ENCODE assay signal across 8 cellular contexts in the genomic region with DNA sequence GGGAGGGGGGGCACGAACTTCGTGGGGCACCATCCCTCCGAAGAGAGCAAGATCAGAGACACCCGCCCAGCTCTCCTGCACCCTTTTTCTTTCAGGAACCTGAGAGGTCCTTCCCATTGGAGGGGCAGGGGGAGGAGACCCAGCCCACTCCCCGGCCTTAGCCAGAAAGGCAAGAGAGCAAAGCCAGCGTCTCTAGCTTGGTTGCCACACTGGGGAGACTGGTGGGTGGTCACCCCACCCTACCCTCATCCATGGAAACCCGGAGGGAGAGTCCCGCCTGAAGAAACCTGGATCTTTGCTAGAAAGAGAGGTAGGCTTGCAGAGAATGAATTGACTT. TPM values are rescaled to one million over a fixed set of nuclear protein-coding genes. Genes with fewer than 3 reads are reported as not detected.
DNase-seq lines count a peak whose midpoint lies in the region; ATAC-seq lines count a peak whose summit lies in the region.

No MANE protein-coding gene starts in this region.

- no peaks in the 10 kb centered on the region for H3K9me3 Mint-ChIP-seq in activated CD4-positive, alpha-beta T cell treated with anti-CD3 and anti-CD28 coated beads, Interleukin-2, amount 10 ng/mL, durations not matched to agents 24 days and 14 days
- no peaks in the 10 kb centered on the region for H3K9me3 Mint-ChIP-seq in activated naive CD8-positive, alpha-beta T cell (ENCODE audit: low read depth)
- no peaks in the 10 kb centered on the region for H3K9me3 Mint-ChIP-seq in stimulated activated naive CD8-positive, alpha-beta T cell treated with anti-CD3 and anti-CD28 coated beads, Interleukin-15, amount 100 ng/mL, for 72 hours

- H3K27ac ChIP-seq in iPS-18a (ENCODE audit: low read length), result no peak overlapping the region

- no peaks in the 10 kb centered on the region for H3K36me3 ChIP-seq in iPS-18a (ENCODE audit: control insufficient read depth, low read depth, low read length)

- no peaks in the 10 kb centered on the region for H3K27me3 Mint-ChIP-seq in activated CD4-positive, alpha-beta T cell treated with anti-CD3 and anti-CD28 coated beads, Interleukin-2, amount 10 ng/mL, durations not matched to agents 24 days and 14 days
- H3K27me3 Mint-ChIP-seq in activated naive CD8-positive, alpha-beta T cell, result no peaks in the 10 kb centered on the region
- H3K27me3 Mint-ChIP-seq in stimulated activated naive CD8-positive, alpha-beta T cell treated with anti-CD3 and anti-CD28 coated beads, Interleukin-15, amount 100 ng/mL, for 72 hours, result no peaks in the 10 kb centered on the region

- peaks cover 14% of the 10 kb centered on the region for H3K36me3 Mint-ChIP-seq in activated CD4-positive, alpha-beta T cell treated with anti-CD3 and anti-CD28 coated beads, Interleukin-2, amount 10 ng/mL, durations not matched to agents 24 days and 14 days (ENCODE audit: low read depth)
- H3K36me3 Mint-ChIP-seq in activated naive CD8-positive, alpha-beta T cell, result peaks cover 2% of the 10 kb centered on the region

- H3K9me3 ChIP-seq in iPS-18a (ENCODE audit: control insufficient read depth, low read depth, low read length), result no peaks in the 10 kb centered on the region

- peak overlapping the region; percentile 49 for H3K9ac ChIP-seq in iPS-18a (ENCODE audit: low read length)

- ATAC-seq in stimulated activated naive CD8-positive, alpha-beta T cell treated with anti-CD3 and anti-CD28 coated beads, Interleukin-15, amount 100 ng/mL, for 72 hours, result no peak
- no peak for ATAC-seq in HG02571 (IDR thresholded peaks at IDR 0.05; ENCODE audit: unreplicated experiment)
- ATAC-seq in GM21367 (IDR thresholded peaks at IDR 0.05; ENCODE audit: unreplicated experiment), result no peak

- peaks cover 76% of the 10 kb centered on the region for H3K4me1 Mint-ChIP-seq in activated CD4-positive, alpha-beta T cell treated with anti-CD3 and anti-CD28 coated beads, Interleukin-2, amount 10 ng/mL, durations not matched to agents 24 days and 14 days
- peaks cover 55% of the 10 kb centered on the region for H3K4me1 Mint-ChIP-seq in activated naive CD8-positive, alpha-beta T cell (ENCODE audit: low read depth)
- peaks cover 64% of the 10 kb centered on the region for H3K4me1 Mint-ChIP-seq in stimulated activated naive CD8-positive, alpha-beta T cell treated with anti-CD3 and anti-CD28 coated beads, Interleukin-15, amount 100 ng/mL, for 72 hours

- no peak for DNase-seq in activated CD4-positive, alpha-beta T cell treated with anti-CD3 and anti-CD28 coated beads, Interleukin-2, amount 10 ng/mL, durations not matched to agents 24 days and 14 days
- no peak for DNase-seq in activated CD4-positive, alpha-beta T cell treated with anti-CD3 and anti-CD28 coated beads, Interleukin-2, amount 50 U/mL, for 48 hours
- DNase-seq in stimulated activated naive CD8-positive, alpha-beta T cell treated with anti-CD3 and anti-CD28 coated beads, Interleukin-15, amount 100 ng/mL, for 72 hours, result no peak
- DNase-seq in activated CD4-positive, alpha-beta T cell treated with anti-CD3 and anti-CD28 coated beads, Interleukin-2, amount 50 U/mL, for 1 hour, result no peak

- peak overlapping the region; percentile 97 for H3K27ac Mint-ChIP-seq in activated CD4-positive, alpha-beta T cell treated with anti-CD3 and anti-CD28 coated beads, Interleukin-2, amount 10 ng/mL, durations not matched to agents 24 days and 14 days
- H3K27ac Mint-ChIP-seq in activated naive CD8-positive, alpha-beta T cell, result peak overlapping the region; percentile 88
- peak overlapping the region in 1 of 2 donors; percentile 93 for H3K27ac Mint-ChIP-seq in stimulated activated naive CD8-positive, alpha-beta T cell treated with anti-CD3 and anti-CD28 coated beads, Interleukin-15, amount 100 ng/mL, for 72 hours

- peaks cover 23% of the 10 kb centered on the region for H3K4me1 ChIP-seq in iPS-18a (ENCODE audit: control insufficient read depth, low read depth, low read length)

- peaks cover 33% of the 10 kb centered on the region for H3K27me3 ChIP-seq in iPS-18a (ENCODE audit: control insufficient read depth, insufficient read depth, low read length)

- H3K4me3 ChIP-seq in iPS-18a (ENCODE audit: low read length), result peak overlapping the region; percentile 82

- intact Hi-C loops in activated CD4-positive, alpha-beta T cell treated with anti-CD3 and anti-CD28 coated beads, Interleukin-2, amount 10 ng/mL, durations not matched to agents 24 days and 14 days (cut with micrococcal nuclease), result loop anchor here (1.0 to 10.0 kb wide), 7 partner anchors 22 to 340 kb away; a partner anchor contains a TSS

- H3K4me3 Mint-ChIP-seq in activated CD4-positive, alpha-beta T cell treated with anti-CD3 and anti-CD28 coated beads, Interleukin-2, amount 10 ng/mL, durations not matched to agents 24 days and 14 days, result peak overlapping the region; percentile 96
- peak overlapping the region; percentile 86 for H3K4me3 Mint-ChIP-seq in activated naive CD8-positive, alpha-beta T cell
- peak overlapping the region; percentile 91 to 98 for H3K4me3 Mint-ChIP-seq in stimulated activated naive CD8-positive, alpha-beta T cell treated with anti-CD3 and anti-CD28 coated beads, Interleukin-15, amount 100 ng/mL, for 72 hours

RNA-seq across cellular contexts. Expression of a gene that starts 0.2 kb away (rescaled TPM):
- 32.7 and 33.5 TPM in 2 replicates for total RNA-seq in activated CD4-positive, alpha-beta T cell treated with anti-CD3 and anti-CD28 coated beads, Interleukin-2, amount 10 ng/mL, durations not matched to agents 24 days and 14 days
